In the genomic region with DNA sequence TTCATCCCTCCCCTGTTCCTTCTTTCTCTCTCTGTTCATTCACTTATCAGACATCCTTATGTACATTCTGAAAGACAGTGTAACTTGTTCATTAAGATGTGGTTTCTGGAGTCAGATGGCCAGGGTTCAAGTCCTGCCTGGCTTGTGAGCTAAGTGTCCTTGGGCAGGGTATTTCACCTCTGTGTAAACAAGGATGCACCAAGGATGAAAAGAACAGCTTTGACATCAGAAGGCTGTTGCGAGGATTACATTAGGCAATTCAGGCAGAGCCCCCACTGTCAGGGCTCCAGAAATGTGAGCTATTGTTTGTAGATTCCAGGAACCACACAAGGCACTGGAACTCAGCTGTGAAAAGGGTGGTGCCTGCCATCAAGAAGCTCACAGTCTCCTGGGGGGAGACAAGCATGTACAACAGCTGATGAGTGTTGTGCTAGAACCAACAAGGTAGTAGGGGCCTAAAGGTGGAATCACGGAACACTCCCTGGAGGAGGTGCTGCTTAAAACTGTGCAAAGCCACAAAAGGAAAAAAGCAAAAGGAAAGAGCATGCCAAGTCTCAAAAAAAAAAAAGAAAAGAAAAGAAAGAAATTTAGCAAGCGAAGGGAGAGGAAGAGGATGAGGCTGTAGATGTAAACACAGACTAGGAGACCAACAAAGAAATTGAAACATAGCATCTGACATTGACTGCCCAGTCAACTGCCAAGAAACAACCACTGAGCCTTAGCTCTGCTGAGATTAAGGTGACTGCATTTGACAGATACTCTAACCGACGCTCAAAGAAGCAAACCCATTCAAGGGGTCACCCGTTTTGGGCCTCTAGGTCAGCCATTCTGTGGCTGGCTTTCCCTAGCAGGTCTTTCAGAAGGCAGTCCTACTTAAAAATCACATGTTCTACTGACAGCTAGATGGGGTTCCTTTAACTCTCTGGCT, we compare ENCODE assay signal across 1 cellular context.
A peak's percentile ranks its signal among the peaks of the same experiment; 100 is the strongest.
TF ChIP-seq lines count a peak whose summit lies in the region.

No MANE protein-coding gene starts in this region.

TF ChIP-seq in K562, 482 proteins besides CTCF, POLR2A, EP300 and RAD21:
- no peak for TF ChIP-seq NR2C1 (IDR thresholded peaks at IDR 0.05)
- no peak for TF ChIP-seq NR2C1 (tag; IDR thresholded peaks at IDR 0.05)
- TF ChIP-seq, protein P1, sequence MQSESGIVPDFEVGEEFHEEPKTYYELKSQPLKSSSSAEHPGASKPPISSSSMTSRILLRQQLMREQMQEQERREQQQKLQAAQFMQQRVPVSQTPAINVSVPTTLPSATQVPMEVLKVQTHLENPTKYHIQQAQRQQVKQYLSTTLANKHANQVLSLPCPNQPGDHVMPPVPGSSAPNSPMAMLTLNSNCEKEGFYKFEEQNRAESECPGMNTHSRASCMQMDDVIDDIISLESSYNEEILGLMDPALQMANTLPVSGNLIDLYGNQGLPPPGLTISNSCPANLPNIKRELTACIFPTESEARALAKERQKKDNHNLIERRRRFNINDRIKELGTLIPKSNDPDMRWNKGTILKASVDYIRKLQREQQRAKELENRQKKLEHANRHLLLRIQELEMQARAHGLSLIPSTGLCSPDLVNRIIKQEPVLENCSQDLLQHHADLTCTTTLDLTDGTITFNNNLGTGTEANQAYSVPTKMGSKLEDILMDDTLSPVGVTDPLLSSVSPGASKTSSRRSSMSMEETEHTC (IDR thresholded peaks at IDR 0.05) = no peak
- TF ChIP-seq TCFL5 (CRISPR knock-in tag; conservative IDR thresholded peaks at IDR 0.05) = no peak
- 0 out of 2 replicates have a peak, but pooled peaks have one; percentile 19 for TF ChIP-seq SMARCA5 (IDR thresholded peaks at IDR 0.05)
- TF ChIP-seq ZFP36 (IDR thresholded peaks at IDR 0.05; ENCODE audit: low read depth, low read length, partially characterized antibody) = peak; percentile 90
- no peak for TF ChIP-seq RHOXF2B (CRISPR knock-in tag; conservative IDR thresholded peaks at IDR 0.05)
- no peak for TF ChIP-seq RFX7 (CRISPR knock-in tag; IDR thresholded peaks at IDR 0.05)
- no peak for TF ChIP-seq ZNF77 (CRISPR knock-in tag; IDR thresholded peaks at IDR 0.05)
- TF ChIP-seq, protein P2, sequence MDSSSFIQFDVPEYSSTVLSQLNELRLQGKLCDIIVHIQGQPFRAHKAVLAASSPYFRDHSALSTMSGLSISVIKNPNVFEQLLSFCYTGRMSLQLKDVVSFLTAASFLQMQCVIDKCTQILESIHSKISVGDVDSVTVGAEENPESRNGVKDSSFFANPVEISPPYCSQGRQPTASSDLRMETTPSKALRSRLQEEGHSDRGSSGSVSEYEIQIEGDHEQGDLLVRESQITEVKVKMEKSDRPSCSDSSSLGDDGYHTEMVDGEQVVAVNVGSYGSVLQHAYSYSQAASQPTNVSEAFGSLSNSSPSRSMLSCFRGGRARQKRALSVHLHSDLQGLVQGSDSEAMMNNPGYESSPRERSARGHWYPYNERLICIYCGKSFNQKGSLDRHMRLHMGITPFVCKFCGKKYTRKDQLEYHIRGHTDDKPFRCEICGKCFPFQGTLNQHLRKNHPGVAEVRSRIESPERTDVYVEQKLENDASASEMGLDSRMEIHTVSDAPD (CRISPR knock-in tag; IDR thresholded peaks at IDR 0.05) = no peak
- no peak for TF ChIP-seq MCM3 (IDR thresholded peaks at IDR 0.05)
- TF ChIP-seq FOXP1 (CRISPR knock-in tag; IDR thresholded peaks at IDR 0.05) = no peak
- no peak for TF ChIP-seq NFATC3 (IDR thresholded peaks at IDR 0.05)
- no peak for TF ChIP-seq CBX2 (IDR thresholded peaks at IDR 0.05; ENCODE audit: insufficient read depth, low read length, poor library complexity, severe bottlenecking)
- no peak for TF ChIP-seq C11orf30 (IDR thresholded peaks at IDR 0.05; ENCODE audit: low read depth)
- no peak for TF ChIP-seq ZSCAN32 (CRISPR knock-in tag; IDR thresholded peaks at IDR 0.05)
- no peak for TF ChIP-seq NR4A1 (CRISPR knock-in tag; IDR thresholded peaks at IDR 0.05)
- no peak for TF ChIP-seq NR4A1 (tag; IDR thresholded peaks at IDR 0.05)
- TF ChIP-seq, protein P3, sequence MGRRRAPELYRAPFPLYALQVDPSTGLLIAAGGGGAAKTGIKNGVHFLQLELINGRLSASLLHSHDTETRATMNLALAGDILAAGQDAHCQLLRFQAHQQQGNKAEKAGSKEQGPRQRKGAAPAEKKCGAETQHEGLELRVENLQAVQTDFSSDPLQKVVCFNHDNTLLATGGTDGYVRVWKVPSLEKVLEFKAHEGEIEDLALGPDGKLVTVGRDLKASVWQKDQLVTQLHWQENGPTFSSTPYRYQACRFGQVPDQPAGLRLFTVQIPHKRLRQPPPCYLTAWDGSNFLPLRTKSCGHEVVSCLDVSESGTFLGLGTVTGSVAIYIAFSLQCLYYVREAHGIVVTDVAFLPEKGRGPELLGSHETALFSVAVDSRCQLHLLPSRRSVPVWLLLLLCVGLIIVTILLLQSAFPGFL (CRISPR knock-in tag; IDR thresholded peaks at IDR 0.05) = no peak
- no peak for TF ChIP-seq TBL1XR1 (IDR thresholded peaks at IDR 0.05; ENCODE audit: low read length in 2 of 2)
- TF ChIP-seq POU5F1 (IDR thresholded peaks at IDR 0.05; ENCODE audit: borderline replicate concordance, low read depth, low read length, partially characterized antibody) = no peak
- TF ChIP-seq, protein P4, sequence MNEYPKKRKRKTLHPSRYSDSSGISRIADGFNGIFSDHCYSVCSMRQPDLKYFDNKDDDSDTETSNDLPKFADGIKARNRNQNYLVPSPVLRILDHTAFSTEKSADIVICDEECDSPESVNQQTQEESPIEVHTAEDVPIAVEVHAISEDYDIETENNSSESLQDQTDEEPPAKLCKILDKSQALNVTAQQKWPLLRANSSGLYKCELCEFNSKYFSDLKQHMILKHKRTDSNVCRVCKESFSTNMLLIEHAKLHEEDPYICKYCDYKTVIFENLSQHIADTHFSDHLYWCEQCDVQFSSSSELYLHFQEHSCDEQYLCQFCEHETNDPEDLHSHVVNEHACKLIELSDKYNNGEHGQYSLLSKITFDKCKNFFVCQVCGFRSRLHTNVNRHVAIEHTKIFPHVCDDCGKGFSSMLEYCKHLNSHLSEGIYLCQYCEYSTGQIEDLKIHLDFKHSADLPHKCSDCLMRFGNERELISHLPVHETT (CRISPR knock-in tag; conservative IDR thresholded peaks at IDR 0.05 in 1 of 2, IDR thresholded peaks at IDR 0.05 in 1 of 2) = no peak
- no peak for TF ChIP-seq CREBBP (IDR thresholded peaks at IDR 0.05; ENCODE audit: low read depth, low read length)
- TF ChIP-seq FOXA3 (CRISPR knock-in tag; conservative IDR thresholded peaks at IDR 0.05 in 1 of 2, IDR thresholded peaks at IDR 0.05 in 1 of 2) = peak in 1 of 2 experiments; percentile 45; a peak in 1 of 4 replicates
- peak; percentile 37; the same call in 1 of the 2 replicates for TF ChIP-seq CBFA2T3 (IDR thresholded peaks at IDR 0.05)
- TF ChIP-seq, protein P5, sequence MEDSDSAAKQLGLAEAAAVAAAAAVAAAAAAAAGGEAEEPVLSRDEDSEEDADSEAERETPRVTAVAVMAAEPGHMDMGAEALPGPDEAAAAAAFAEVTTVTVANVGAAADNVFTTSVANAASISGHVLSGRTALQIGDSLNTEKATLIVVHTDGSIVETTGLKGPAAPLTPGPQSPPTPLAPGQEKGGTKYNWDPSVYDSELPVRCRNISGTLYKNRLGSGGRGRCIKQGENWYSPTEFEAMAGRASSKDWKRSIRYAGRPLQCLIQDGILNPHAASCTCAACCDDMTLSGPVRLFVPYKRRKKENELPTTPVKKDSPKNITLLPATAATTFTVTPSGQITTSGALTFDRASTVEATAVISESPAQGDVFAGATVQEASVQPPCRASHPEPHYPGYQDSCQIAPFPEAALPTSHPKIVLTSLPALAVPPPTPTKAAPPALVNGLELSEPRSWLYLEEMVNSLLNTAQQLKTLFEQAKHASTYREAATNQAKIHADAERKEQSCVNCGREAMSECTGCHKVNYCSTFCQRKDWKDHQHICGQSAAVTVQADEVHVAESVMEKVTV (CRISPR knock-in tag; IDR thresholded peaks at IDR 0.05) = no peak
- no peak for TF ChIP-seq MYC (IDR thresholded peaks at IDR 0.05; ENCODE audit: low read depth, low read length)
- TF ChIP-seq MYC (CRISPR knock-in tag; IDR thresholded peaks at IDR 0.05; ENCODE audit: borderline replicate concordance, low read depth) = no peak
- no peak for TF ChIP-seq BCOR (IDR thresholded peaks at IDR 0.05)
TF ChIP-seq in K562: peak in this region for 4.
